Comparison of ENCODE assay signal across 8 cellular contexts in the genomic region with DNA sequence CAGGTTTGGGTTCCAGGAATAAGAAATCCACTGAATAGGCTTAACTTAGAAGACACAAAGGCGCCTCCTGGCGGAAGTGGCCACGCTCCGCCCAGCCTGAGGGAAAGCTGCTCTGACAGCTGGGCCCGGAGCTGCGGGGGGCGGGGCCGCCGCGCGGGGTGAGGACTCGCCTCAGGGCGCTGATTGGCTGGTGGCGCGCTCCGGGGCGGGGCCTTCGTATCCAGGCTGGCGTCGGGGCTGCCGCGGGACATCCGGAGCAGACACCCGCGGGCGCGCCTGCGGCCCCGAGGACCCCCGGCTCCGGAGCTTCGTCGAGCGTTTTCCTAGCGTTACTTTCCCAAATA. TPM values are rescaled to one million over a fixed set of nuclear protein-coding genes. Genes with fewer than 3 reads are reported as not detected.
DNase-seq lines count a peak whose midpoint lies in the region; ATAC-seq, FAIRE-seq and TF ChIP-seq lines count a peak whose summit lies in the region.
"Not testable (repeated sequence)": the region's sequence is repeated elsewhere in the genome, so short reads cannot be mapped to it uniquely, and the experiment has no call there.

No MANE protein-coding gene starts in this region.

- peak overlapping the region; percentile 84 for H3K27ac ChIP-seq in HCT116 (ENCODE audit: low read depth, low read length)
- H3K27ac ChIP-seq in SU-DHL-6 (ENCODE audit: low read depth, low read length), result peak overlapping the region; percentile 78
- peak overlapping the region; percentile 61 to 93 (median 81) for H3K27ac ChIP-seq in body of pancreas
- not testable (repeated sequence) for H3K27ac ChIP-seq in keratinocyte (ENCODE audit: control insufficient read depth, insufficient read depth, low read length)
- H3K27ac ChIP-seq in psoas muscle, result peak overlapping the region; percentile 80

- ATAC-seq in GM19025 (IDR thresholded peaks at IDR 0.05; ENCODE audit: low read depth, unreplicated experiment) (peak; percentile 78), HCT116 (peak; percentile 86), HG03342 (IDR thresholded peaks at IDR 0.05; ENCODE audit: unreplicated experiment) (peak; percentile 86), body of pancreas (peak; percentile 92), psoas muscle (peak; percentile 90 to 94 (median 92))

- WGBS in body of pancreas, 2 donors, result no CpG with 5 or more reads among the region's 35 CpGs
- WGBS in psoas muscle, 3 donors, result no CpG with 5 or more reads among the region's 35 CpGs

- H3K9me3 ChIP-seq in HCT116 (ENCODE audit: control insufficient read depth in 1 of 2, insufficient read depth in 1 of 2, low read depth in 1 of 2, low read length in 2 of 2); SU-DHL-6 (ENCODE audit: insufficient read depth, low read length); body of pancreas; keratinocyte (ENCODE audit: control insufficient read depth, low read depth, low read length); psoas muscle: not testable (repeated sequence)

- not testable (repeated sequence) for DNase-seq in HCT116 (ENCODE audit: low read depth, low spot score); body of pancreas; keratinocyte (ENCODE audit: low read depth, low spot score); psoas muscle

- H4K20me1 ChIP-seq in HCT116 (ENCODE audit: insufficient read depth); SU-DHL-6 (ENCODE audit: low read depth, low read length); keratinocyte (ENCODE audit: control insufficient read depth, extremely low read depth, insufficient read depth, low read length): not testable (repeated sequence)

- H3K36me3 ChIP-seq in HCT116 (ENCODE audit: control insufficient read depth in 1 of 2, insufficient read depth in 2 of 2, low read length in 2 of 2); SU-DHL-6 (ENCODE audit: low read length); body of pancreas (replicated peaks in 1 of 2; ENCODE audit: insufficient read depth in 1 of 2, low read depth in 2 of 2); keratinocyte (ENCODE audit: control insufficient read depth in 2 of 2, extremely low read depth in 1 of 2, insufficient read depth in 2 of 2, low read length in 2 of 2); psoas muscle (ENCODE audit: insufficient read depth in 1 of 2, low read depth in 1 of 2): not testable (repeated sequence)

- peak; percentile 90 for FAIRE-seq in A204.1 (lab: Jason Lieb, UNC)
- FAIRE-seq in keratinocyte (lab: Jason Lieb, UNC), result peak; percentile 59

- H2AFZ ChIP-seq in HCT116 (ENCODE audit: low read depth, low read length, poor library complexity, severe bottlenecking); SU-DHL-6 (ENCODE audit: low read depth, low read length, severe bottlenecking); keratinocyte (ENCODE audit: control insufficient read depth, low read length): not testable (repeated sequence)

- H3K9me1 ChIP-seq in keratinocyte (ENCODE audit: control insufficient read depth, extremely low read depth, insufficient read depth, low read length), result not testable (repeated sequence)

- H3K4me3 ChIP-seq in HCT116 (replicated peaks in 1 of 2; ENCODE audit: low read depth in 1 of 2, low read length in 2 of 2) (0 out of 4 replicates have a peak overlapping the region, but pooled peaks of 1 of the 2 experiments have one; percentile 40), keratinocyte (ENCODE audit: control insufficient read depth in 2 of 3, extremely low read depth in 1 of 3, insufficient read depth in 2 of 3, low read depth in 1 of 3, low read length in 3 of 3) (peak overlapping the region in 1 of 3 experiments; percentile 42), psoas muscle (peak overlapping the region; percentile 59)
- H3K4me3 ChIP-seq in SU-DHL-6 (ENCODE audit: insufficient read depth, low read length, poor library complexity, severe bottlenecking); body of pancreas: not testable (repeated sequence)

- H3K27me3 ChIP-seq in HCT116 (ENCODE audit: insufficient read depth, low read length); SU-DHL-6 (ENCODE audit: low read length); body of pancreas; keratinocyte (ENCODE audit: control insufficient read depth, extremely low read depth, insufficient read depth, low read length); psoas muscle (ENCODE audit: insufficient read depth in 3 of 3, low read length in 2 of 3): not testable (repeated sequence)

- peak overlapping the region; percentile 35; the same call in 1 of the 2 replicates for H3K4me2 ChIP-seq in HCT116 (ENCODE audit: low read length)
- H3K4me2 ChIP-seq in SU-DHL-6 (ENCODE audit: low read depth, low read length, poor library complexity, severe bottlenecking); keratinocyte (ENCODE audit: control insufficient read depth, extremely low read depth, insufficient read depth, low read depth, low read length): not testable (repeated sequence)

- intact Hi-C loops in HCT116 (cut with micrococcal nuclease); body of pancreas (cut with DNase I): not testable (repeated sequence)
- intact Hi-C loops in psoas muscle (cut with DNase I), result loop anchor here in 1 of 2 donors (10.0 kb wide), 1 partner anchor 52 kb away; a partner anchor contains a TSS

- not testable (repeated sequence) for TF ChIP-seq CTCF in HCT116 (IDR thresholded peaks at IDR 0.05 in 2 of 3, conservative IDR thresholded peaks at IDR 0.05 in 1 of 3; ENCODE audit: borderline replicate concordance in 1 of 3, insufficient read depth in 1 of 3, low read depth in 2 of 3, low read length in 2 of 3); SU-DHL-6 (IDR thresholded peaks at IDR 0.05; ENCODE audit: insufficient read depth, low read length, poor library complexity, severe bottlenecking); keratinocyte (optimal IDR thresholded peaks at IDR 0.05 in 1 of 3, IDR thresholded peaks at IDR 0.05 in 1 of 3, conservative IDR thresholded peaks at IDR 0.05 in 1 of 3; ENCODE audit: extremely low read depth in 1 of 3, insufficient read depth in 2 of 3, low read length in 3 of 3); psoas muscle (IDR thresholded peaks at IDR 0.05)
- peak in 1 of 7 experiments; percentile 3 for TF ChIP-seq CTCF in body of pancreas (IDR thresholded peaks at IDR 0.05)

- not testable (repeated sequence) for H3K9ac ChIP-seq in HCT116 (ENCODE audit: low read length); keratinocyte (ENCODE audit: control insufficient read depth, extremely low read depth, insufficient read depth, low read length)
- H3K9ac ChIP-seq in SU-DHL-6 (ENCODE audit: low read length), result peak overlapping the region; percentile 50; the same call in 1 of the 2 replicates

- BruUV-seq in HCT116 (replicated peaks; lab: Mats Ljungman, UMichigan), result not testable (repeated sequence)

- RAD21 ChIA-PET in HCT116 (lab: Charles Lee; ENCODE audit: low non-redundant PET in 1 of 2, low total read pairs in 2 of 2, uncharacterized antibody in 2 of 2, unreplicated experiment in 2 of 2), result not testable (repeated sequence)

- not testable (repeated sequence) for H3K79me2 ChIP-seq in HCT116 (ENCODE audit: insufficient read depth, low read length); SU-DHL-6 (ENCODE audit: insufficient read depth, low read length); keratinocyte (ENCODE audit: control insufficient read depth, insufficient read depth, low read length)

- H3K9me2 ChIP-seq in HCT116 (ENCODE audit: insufficient read depth); SU-DHL-6 (replicated peaks; ENCODE audit: insufficient read depth, low read length): not testable (repeated sequence)

- POLR2A ChIA-PET in HCT116 (lab: Charles Lee), result interaction anchor here (0.7 kb wide), 1 partner anchor 118 kb away, joined by 3 read pairs; no protein-coding TSS in a partner anchor

- not testable (repeated sequence) for H3F3A ChIP-seq in SU-DHL-6 (ENCODE audit: insufficient read depth)

- TF ChIP-seq POLR2A in HCT116 (IDR thresholded peaks at IDR 0.05; ENCODE audit: borderline replicate concordance, extremely low read depth, insufficient read depth, insufficient read length), result not testable (repeated sequence)
- TF ChIP-seq POLR2A in body of pancreas (IDR thresholded peaks at IDR 0.05), result peak in 1 of 3 donors; percentile 12

- not testable (repeated sequence) for TF ChIP-seq RAD21 in HCT116 (IDR thresholded peaks at IDR 0.05; ENCODE audit: low read depth)

- H3K4me1 ChIP-seq in HCT116 (ENCODE audit: control insufficient read depth in 1 of 2, insufficient read depth in 2 of 2, low read length in 2 of 2); body of pancreas; keratinocyte (ENCODE audit: control insufficient read depth, extremely low read depth, insufficient read depth, low read length); psoas muscle: not testable (repeated sequence)

- dilution Hi-C loops in keratinocyte (cut with MboI; ENCODE audit: extremely low pct_ligation_motif_present, low sequenced_read_pairs), result not testable (repeated sequence)

- CTCF ChIA-PET in HCT116 (lab: Charles Lee), result not testable (repeated sequence)

RNA-seq across cellular contexts. Expression of a gene that starts 22.4 kb away (rescaled TPM):
- total RNA-seq in HCT116 (2021; ENCODE audit: unreplicated experiment) (61.0 TPM), body of pancreas (10 to 100 TPM; 35.8 to 38.9 TPM), psoas muscle (10 to 100 TPM; 15.9 to 36.6 (median 22.5) TPM)
- 34.7 and 38.4 TPM in 2 replicates for polyA plus RNA-seq in HCT116 (2012)
- polyA plus RNA-seq in keratinocyte (3.5 to 5.3 TPM (median 3.9 TPM) in 3 replicates), psoas muscle (10 to 100 TPM; 16.8 to 29.8 (median 17.4) TPM)
- 56.8 TPM for polyA plus RNA-seq in keratinocyte (2011; ENCODE audit: low read depth)
- 2.1 and 5.2 TPM in 2 replicates for polyA plus RNA-seq in keratinocyte (2011; cell fraction: cytosol; rRNA removed)
- polyA plus RNA-seq in keratinocyte (2011; cell fraction: nucleus; rRNA removed), result 36.3 and 50.5 TPM in 2 replicates
- polyA plus RNA-seq in keratinocyte (2012; ENCODE audit: low replicate concordance), result 13.0 and 29.7 TPM in 2 replicates
- polyA minus RNA-seq in keratinocyte, result 4.1 to 12.6 TPM (median 4.7 TPM) in 3 replicates
- 229 TPM for polyA minus RNA-seq in keratinocyte (2011; cell fraction: cytosol; rRNA and poly(A)+ RNA removed)
- 11.9 and 14.7 TPM in 2 replicates for polyA minus RNA-seq in keratinocyte (2011; cell fraction: nucleus; rRNA and poly(A)+ RNA removed)

RNA-seq across cellular contexts. Expression of a gene that starts 31.7 kb away (rescaled TPM):
- total RNA-seq in HCT116 (2021; ENCODE audit: unreplicated experiment) (93.4 TPM), body of pancreas (10 to 100 TPM; 51.7 to 56.3 TPM), psoas muscle (10 to 100 TPM; 19.1 to 37.7 (median 28.7) TPM)
- polyA plus RNA-seq in HCT116 (2012), result 51.9 and 64.0 TPM in 2 replicates
- polyA plus RNA-seq in keratinocyte (54.0 to 59.9 TPM (median 54.8 TPM) in 3 replicates), psoas muscle (10 to 100 TPM; 14.5 to 25.1 (median 22.5) TPM)
- 21.4 TPM for polyA plus RNA-seq in keratinocyte (2011; ENCODE audit: low read depth)
- polyA plus RNA-seq in keratinocyte (2011; cell fraction: cytosol; rRNA removed), result 38.1 and 58.8 TPM in 2 replicates
- 133 TPM in 2 replicates for polyA plus RNA-seq in keratinocyte (2011; cell fraction: nucleus; rRNA removed)
- 39.1 and 47.9 TPM in 2 replicates for polyA plus RNA-seq in keratinocyte (2012; ENCODE audit: low replicate concordance)
- polyA minus RNA-seq in keratinocyte, result 32.0 to 38.3 TPM (median 37.9 TPM) in 3 replicates
- polyA minus RNA-seq in keratinocyte (2011; cell fraction: cytosol; rRNA and poly(A)+ RNA removed), result 58.7 TPM
- polyA minus RNA-seq in keratinocyte (2011; cell fraction: nucleus; rRNA and poly(A)+ RNA removed), result 53.4 and 55.8 TPM in 2 replicates

RNA-seq across cellular contexts. Expression of a gene that starts 53.9 kb away (rescaled TPM):
- total RNA-seq in HCT116 (2021; ENCODE audit: unreplicated experiment) (30.3 TPM), body of pancreas (10 to 100 TPM; 30.6 to 56.7 TPM), psoas muscle (10 to 100 TPM; 12.6 to 23.9 (median 14.9) TPM)
- 17.0 and 19.4 TPM in 2 replicates for polyA plus RNA-seq in HCT116 (2012)
- polyA plus RNA-seq in keratinocyte (10.3 to 11.5 TPM (median 10.7 TPM) in 3 replicates), psoas muscle (10 to 100 TPM in 2 of 3 donors, 1 to 10 TPM in 1; 9.2 to 16.4 (median 11.5) TPM)
- 4.5 TPM for polyA plus RNA-seq in keratinocyte (2011; ENCODE audit: low read depth)
- 8.1 and 9.0 TPM in 2 replicates for polyA plus RNA-seq in keratinocyte (2011; cell fraction: cytosol; rRNA removed)
- polyA plus RNA-seq in keratinocyte (2011; cell fraction: nucleus; rRNA removed), result 32.7 and 34.3 TPM in 2 replicates
- polyA plus RNA-seq in keratinocyte (2012; ENCODE audit: low replicate concordance), result 14.2 and 15.0 TPM in 2 replicates
- polyA minus RNA-seq in keratinocyte, result 14.0 to 24.8 TPM (median 17.5 TPM) in 3 replicates
- polyA minus RNA-seq in keratinocyte (2011; cell fraction: cytosol; rRNA and poly(A)+ RNA removed), result 15.2 TPM
- 18.4 and 20.4 TPM in 2 replicates for polyA minus RNA-seq in keratinocyte (2011; cell fraction: nucleus; rRNA and poly(A)+ RNA removed)
